28 cellular contexts compared by ENCODE assay signal in the genomic region with DNA sequence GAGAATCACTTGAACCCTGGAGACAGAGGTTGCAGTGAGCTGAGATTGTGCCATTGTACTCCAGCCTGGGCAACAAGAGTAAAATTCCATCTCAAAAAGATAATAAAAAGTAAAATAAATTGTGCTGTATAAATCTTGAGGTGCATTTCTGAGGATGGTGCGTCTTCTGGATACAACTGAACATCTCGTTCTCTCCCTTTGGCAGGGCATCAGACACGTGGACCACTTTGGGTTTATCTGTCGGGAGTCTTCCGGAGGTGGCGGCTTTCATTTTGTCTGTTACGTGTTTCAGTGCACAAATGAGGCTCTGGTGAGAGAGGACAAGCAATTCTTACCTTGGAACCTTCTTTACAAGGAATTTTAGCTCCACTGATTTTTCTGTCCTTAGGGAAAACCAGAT.
"Had no signal": no experiment of that assay in that cellular context is flagged by ENCODE, and none has a peak within 500 bp of the region (broad histone marks: within the 10 kb centered on the region; RNA-seq: fewer than 3 reads in every experiment).

No MANE protein-coding gene starts in this region.

- H3K27me3 ChIP-seq: neural progenitor cell, ovary, right lobe of liver, spleen, suprapubic skin, thyroid gland, tibial nerve, upper lobe of left lung had no signal

- ATAC-seq: naive thymus-derived CD4-positive, alpha-beta T cell; natural killer cell; right cardiac atrium; right lobe of liver; stimulated activated memory B cell treated with anti-CD40 and anti-IgM and Interleukin-4, amounts not matched to agents 10 μg/mL and 1 μg/mL and 100 μg/mL, for 72 hours; stimulated activated naive CD8-positive, alpha-beta T cell treated with anti-CD3 and anti-CD28 coated beads, Interleukin-15, amount 100 ng/mL, for 72 hours; stimulated activated naive CD8-positive, alpha-beta T cell treated with anti-CD3 and anti-CD28 coated beads, Interleukin-15, Interleukin-2, amounts not matched to agents 100 U/mL and 50 U/mL, for 24 hours had no signal

- H3K9me3 ChIP-seq: ovary, prostate gland, right lobe of liver, spleen, suprapubic skin, thoracic aorta, thyroid gland, tibial nerve, upper lobe of left lung had no signal

- H3K27ac ChIP-seq: neural progenitor cell, ovary, prostate gland, right lobe of liver, skin epidermis, spleen, suprapubic skin, thoracic aorta, thyroid gland, tibial nerve, upper lobe of left lung had no signal

- H3K9ac ChIP-seq: neural progenitor cell, parathyroid adenoma had no signal

- DNase-seq: naive thymus-derived CD4-positive, alpha-beta T cell; natural killer cell; occipital lobe; ovary; right cardiac atrium; right lobe of liver; spleen; stimulated activated CD4-positive, alpha-beta T cell treated with anti-CD3 and anti-CD28 coated beads, Interleukin-12 subunit alpha, Interleukin-12 subunit beta, amount 100 ng/mL, for 4 hours; stimulated activated CD4-positive, alpha-beta T cell treated with anti-CD3 and anti-CD28 coated beads, Interleukin-1b, Interleukin-23, amount 100 ng/mL, for 48 hours; stimulated activated CD4-positive, alpha-beta T cell treated with anti-CD3 and anti-CD28 coated beads, Interleukin-4, amount 100 ng/mL, for 1 hour; stimulated activated CD4-positive, alpha-beta T cell treated with anti-CD3 and anti-CD28 coated beads, Interleukin-4, amount 100 ng/mL, for 4 hours; stimulated activated CD8-positive, alpha-beta memory T cell treated with anti-CD3 and anti-CD28 coated beads, Interleukin-4, amount 100 ng/mL, for 48 hours; stimulated activated naive CD4-positive, alpha-beta T cell; stimulated activated naive CD8-positive, alpha-beta T cell treated with anti-CD3 and anti-CD28 coated beads, Interleukin-15, amount 100 ng/mL, for 72 hours; stimulated activated naive CD8-positive, alpha-beta T cell treated with anti-CD3 and anti-CD28 coated beads, Interleukin-15, Interleukin-2, amounts not matched to agents 100 U/mL and 50 U/mL, for 24 hours; substantia nigra; thyroid gland; trophoblast cell; upper lobe of left lung had no signal

- H3K4me1 ChIP-seq: neural progenitor cell, prostate gland, right lobe of liver, suprapubic skin, tibial nerve had no signal

- H3K36me3 ChIP-seq: ovary, prostate gland had no signal

- H3K4me3 ChIP-seq: neural progenitor cell, ovary, prostate gland, right lobe of liver, skin epidermis, smooth muscle cell, spleen, suprapubic skin, thoracic aorta, thyroid gland, tibial nerve, upper lobe of left lung had no signal
